ENCODE assay signal across 7 cellular contexts in the genomic region with DNA sequence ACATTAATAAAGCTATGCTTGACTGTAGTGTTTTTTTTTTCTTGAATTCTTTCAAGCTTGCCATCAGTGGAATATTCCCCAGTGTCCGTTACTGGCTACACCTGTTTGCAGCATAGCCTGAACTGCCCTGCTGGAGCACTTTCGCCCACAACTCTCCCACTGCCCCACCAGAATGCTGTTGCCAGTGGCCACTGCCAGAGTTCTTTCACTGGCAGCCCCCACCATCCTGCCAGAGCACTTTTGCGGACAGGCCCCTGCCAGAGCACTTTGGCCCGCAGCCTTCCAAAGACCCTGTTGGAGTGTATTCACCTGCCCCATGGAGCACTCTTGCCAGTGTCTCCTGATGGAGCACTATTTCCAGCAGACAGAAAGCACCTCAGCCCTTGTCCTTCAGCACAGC.
"Had no signal": no experiment of that assay in that cellular context is flagged by ENCODE, and none has a peak within 500 bp of the region (broad histone marks: within the 10 kb centered on the region; RNA-seq: fewer than 3 reads in every experiment).

No MANE protein-coding gene starts in this region.

- H3K4me3 ChIP-seq: GM12878 had no signal

- DNase-seq: GDM1, GF-D8 had no signal

- ATAC-seq: GM12878 had no signal

- FAIRE-seq: GM12878, GM12891, GM12892, GM18507, GM19239 had no signal
